Comparison of ENCODE assay signal across 1 cellular context in the genomic region with DNA sequence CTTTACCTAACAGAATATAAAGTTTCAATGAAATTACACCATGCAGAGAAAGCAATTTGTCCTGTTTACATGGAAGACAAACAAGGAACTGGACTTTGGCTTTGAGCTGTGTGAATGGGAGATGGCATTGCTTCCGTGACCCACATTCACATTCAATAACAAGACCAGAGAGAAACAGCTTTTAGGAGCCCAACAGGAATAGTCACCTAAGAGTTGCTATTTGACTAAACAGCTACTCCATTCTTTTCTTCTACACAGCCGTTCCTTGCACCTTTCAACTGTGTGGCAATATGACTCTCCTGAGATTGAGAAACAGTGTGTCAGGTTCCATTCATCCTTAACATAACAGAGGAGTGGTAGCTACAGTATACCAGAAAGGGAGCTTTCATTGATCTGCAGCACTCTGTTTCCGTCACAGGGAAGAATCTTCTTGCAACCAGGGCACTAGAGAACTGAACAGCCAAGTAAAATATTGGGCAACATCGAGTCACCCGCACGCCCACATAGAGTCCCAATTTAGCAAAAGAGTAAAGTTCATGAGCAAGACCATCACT.
TF ChIP-seq lines count a peak whose summit lies in the region.

No MANE protein-coding gene starts in this region.

TF ChIP-seq in HepG2, 621 proteins besides CTCF, POLR2A, EP300 and RAD21 (continued from another document and continues in another):
- TF ChIP-seq, protein P1, sequence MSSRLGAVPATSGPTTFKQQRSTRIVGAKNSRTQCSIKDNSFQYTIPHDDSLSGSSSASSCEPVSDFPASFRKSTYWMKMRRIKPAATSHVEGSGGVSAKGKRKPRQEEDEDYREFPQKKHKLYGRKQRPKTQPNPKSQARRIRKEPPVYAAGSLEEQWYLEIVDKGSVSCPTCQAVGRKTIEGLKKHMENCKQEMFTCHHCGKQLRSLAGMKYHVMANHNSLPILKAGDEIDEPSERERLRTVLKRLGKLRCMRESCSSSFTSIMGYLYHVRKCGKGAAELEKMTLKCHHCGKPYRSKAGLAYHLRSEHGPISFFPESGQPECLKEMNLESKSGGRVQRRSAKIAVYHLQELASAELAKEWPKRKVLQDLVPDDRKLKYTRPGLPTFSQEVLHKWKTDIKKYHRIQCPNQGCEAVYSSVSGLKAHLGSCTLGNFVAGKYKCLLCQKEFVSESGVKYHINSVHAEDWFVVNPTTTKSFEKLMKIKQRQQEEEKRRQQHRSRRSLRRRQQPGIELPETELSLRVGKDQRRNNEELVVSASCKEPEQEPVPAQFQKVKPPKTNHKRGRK (CRISPR knock-in tag; IDR thresholded peaks at IDR 0.05): no peak
- TF ChIP-seq ZNF205 (CRISPR knock-in tag; IDR thresholded peaks at IDR 0.05): no peak
- TF ChIP-seq, protein P2, sequence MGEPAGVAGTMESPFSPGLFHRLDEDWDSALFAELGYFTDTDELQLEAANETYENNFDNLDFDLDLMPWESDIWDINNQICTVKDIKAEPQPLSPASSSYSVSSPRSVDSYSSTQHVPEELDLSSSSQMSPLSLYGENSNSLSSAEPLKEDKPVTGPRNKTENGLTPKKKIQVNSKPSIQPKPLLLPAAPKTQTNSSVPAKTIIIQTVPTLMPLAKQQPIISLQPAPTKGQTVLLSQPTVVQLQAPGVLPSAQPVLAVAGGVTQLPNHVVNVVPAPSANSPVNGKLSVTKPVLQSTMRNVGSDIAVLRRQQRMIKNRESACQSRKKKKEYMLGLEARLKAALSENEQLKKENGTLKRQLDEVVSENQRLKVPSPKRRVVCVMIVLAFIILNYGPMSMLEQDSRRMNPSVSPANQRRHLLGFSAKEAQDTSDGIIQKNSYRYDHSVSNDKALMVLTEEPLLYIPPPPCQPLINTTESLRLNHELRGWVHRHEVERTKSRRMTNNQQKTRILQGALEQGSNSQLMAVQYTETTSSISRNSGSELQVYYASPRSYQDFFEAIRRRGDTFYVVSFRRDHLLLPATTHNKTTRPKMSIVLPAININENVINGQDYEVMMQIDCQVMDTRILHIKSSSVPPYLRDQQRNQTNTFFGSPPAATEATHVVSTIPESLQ (CRISPR knock-in tag; conservative IDR thresholded peaks at IDR 0.05): no peak
- TF ChIP-seq ZNF644 (CRISPR knock-in tag; IDR thresholded peaks at IDR 0.05; ENCODE audit: low read depth): peak; percentile 82
- TF ChIP-seq ELF3 (CRISPR knock-in tag; IDR thresholded peaks at IDR 0.05): peak; percentile 88
- peak; percentile 74 for TF ChIP-seq POGZ (CRISPR knock-in tag; IDR thresholded peaks at IDR 0.05)
- peak; percentile 70; the same call in 1 of the 2 replicates for TF ChIP-seq ZNF292 (CRISPR knock-in tag; IDR thresholded peaks at IDR 0.05; ENCODE audit: borderline replicate concordance, low read depth)
- TF ChIP-seq ZNF317 (CRISPR knock-in tag; IDR thresholded peaks at IDR 0.05): peak; percentile 73; the same call in 1 of the 2 replicates
- no peak for TF ChIP-seq ZNF367 (CRISPR knock-in tag; IDR thresholded peaks at IDR 0.05; ENCODE audit: borderline replicate concordance)
- TF ChIP-seq, protein P3, sequence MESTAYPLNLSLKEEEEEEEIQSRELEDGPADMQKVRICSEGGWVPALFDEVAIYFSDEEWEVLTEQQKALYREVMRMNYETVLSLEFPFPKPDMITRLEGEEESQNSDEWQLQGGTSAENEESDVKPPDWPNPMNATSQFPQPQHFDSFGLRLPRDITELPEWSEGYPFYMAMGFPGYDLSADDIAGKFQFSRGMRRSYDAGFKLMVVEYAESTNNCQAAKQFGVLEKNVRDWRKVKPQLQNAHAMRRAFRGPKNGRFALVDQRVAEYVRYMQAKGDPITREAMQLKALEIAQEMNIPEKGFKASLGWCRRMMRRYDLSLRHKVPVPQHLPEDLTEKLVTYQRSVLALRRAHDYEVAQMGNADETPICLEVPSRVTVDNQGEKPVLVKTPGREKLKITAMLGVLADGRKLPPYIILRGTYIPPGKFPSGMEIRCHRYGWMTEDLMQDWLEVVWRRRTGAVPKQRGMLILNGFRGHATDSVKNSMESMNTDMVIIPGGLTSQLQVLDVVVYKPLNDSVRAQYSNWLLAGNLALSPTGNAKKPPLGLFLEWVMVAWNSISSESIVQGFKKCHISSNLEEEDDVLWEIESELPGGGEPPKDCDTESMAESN (CRISPR knock-in tag; conservative IDR thresholded peaks at IDR 0.05): peak; percentile 82
- TF ChIP-seq ZNF605 (CRISPR knock-in tag; IDR thresholded peaks at IDR 0.05): 0 out of 2 replicates have a peak, but pooled peaks have one; percentile 41
- 0 out of 2 replicates have a peak, but pooled peaks have one; percentile 30 for TF ChIP-seq ZNF501 (CRISPR knock-in tag; IDR thresholded peaks at IDR 0.05)
- peak; percentile 80 for TF ChIP-seq NCOR1 (IDR thresholded peaks at IDR 0.05; ENCODE audit: borderline replicate concordance, low read length)
- peak; percentile 85 for TF ChIP-seq HNF4A (CRISPR knock-in tag; IDR thresholded peaks at IDR 0.05)
- TF ChIP-seq NPAS2 (CRISPR knock-in tag; IDR thresholded peaks at IDR 0.05; ENCODE audit: borderline replicate concordance): no peak
- no peak for TF ChIP-seq CREB1 (IDR thresholded peaks at IDR 0.05)
- peak; percentile 21; the same call in 1 of the 2 replicates for TF ChIP-seq CREB1 (CRISPR knock-in tag; IDR thresholded peaks at IDR 0.05)
- TF ChIP-seq SAFB2 (CRISPR knock-in tag; IDR thresholded peaks at IDR 0.05; ENCODE audit: borderline replicate concordance, low read depth): no peak
- TF ChIP-seq, protein P4, sequence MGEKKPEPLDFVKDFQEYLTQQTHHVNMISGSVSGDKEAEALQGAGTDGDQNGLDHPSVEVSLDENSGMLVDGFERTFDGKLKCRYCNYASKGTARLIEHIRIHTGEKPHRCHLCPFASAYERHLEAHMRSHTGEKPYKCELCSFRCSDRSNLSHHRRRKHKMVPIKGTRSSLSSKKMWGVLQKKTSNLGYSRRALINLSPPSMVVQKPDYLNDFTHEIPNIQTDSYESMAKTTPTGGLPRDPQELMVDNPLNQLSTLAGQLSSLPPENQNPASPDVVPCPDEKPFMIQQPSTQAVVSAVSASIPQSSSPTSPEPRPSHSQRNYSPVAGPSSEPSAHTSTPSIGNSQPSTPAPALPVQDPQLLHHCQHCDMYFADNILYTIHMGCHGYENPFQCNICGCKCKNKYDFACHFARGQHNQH (CRISPR knock-in tag; IDR thresholded peaks at IDR 0.05): 0 out of 2 replicates have a peak, but pooled peaks have one; percentile 29
- TF ChIP-seq SOX13 (IDR thresholded peaks at IDR 0.05): no peak
- TF ChIP-seq SOX13 (CRISPR knock-in tag; conservative IDR thresholded peaks at IDR 0.05 in 1 of 2, IDR thresholded peaks at IDR 0.05 in 1 of 2): 0 out of 4 replicates have a peak, but pooled peaks of 1 of the 2 experiments have one; percentile 43
- TF ChIP-seq, protein P5, sequence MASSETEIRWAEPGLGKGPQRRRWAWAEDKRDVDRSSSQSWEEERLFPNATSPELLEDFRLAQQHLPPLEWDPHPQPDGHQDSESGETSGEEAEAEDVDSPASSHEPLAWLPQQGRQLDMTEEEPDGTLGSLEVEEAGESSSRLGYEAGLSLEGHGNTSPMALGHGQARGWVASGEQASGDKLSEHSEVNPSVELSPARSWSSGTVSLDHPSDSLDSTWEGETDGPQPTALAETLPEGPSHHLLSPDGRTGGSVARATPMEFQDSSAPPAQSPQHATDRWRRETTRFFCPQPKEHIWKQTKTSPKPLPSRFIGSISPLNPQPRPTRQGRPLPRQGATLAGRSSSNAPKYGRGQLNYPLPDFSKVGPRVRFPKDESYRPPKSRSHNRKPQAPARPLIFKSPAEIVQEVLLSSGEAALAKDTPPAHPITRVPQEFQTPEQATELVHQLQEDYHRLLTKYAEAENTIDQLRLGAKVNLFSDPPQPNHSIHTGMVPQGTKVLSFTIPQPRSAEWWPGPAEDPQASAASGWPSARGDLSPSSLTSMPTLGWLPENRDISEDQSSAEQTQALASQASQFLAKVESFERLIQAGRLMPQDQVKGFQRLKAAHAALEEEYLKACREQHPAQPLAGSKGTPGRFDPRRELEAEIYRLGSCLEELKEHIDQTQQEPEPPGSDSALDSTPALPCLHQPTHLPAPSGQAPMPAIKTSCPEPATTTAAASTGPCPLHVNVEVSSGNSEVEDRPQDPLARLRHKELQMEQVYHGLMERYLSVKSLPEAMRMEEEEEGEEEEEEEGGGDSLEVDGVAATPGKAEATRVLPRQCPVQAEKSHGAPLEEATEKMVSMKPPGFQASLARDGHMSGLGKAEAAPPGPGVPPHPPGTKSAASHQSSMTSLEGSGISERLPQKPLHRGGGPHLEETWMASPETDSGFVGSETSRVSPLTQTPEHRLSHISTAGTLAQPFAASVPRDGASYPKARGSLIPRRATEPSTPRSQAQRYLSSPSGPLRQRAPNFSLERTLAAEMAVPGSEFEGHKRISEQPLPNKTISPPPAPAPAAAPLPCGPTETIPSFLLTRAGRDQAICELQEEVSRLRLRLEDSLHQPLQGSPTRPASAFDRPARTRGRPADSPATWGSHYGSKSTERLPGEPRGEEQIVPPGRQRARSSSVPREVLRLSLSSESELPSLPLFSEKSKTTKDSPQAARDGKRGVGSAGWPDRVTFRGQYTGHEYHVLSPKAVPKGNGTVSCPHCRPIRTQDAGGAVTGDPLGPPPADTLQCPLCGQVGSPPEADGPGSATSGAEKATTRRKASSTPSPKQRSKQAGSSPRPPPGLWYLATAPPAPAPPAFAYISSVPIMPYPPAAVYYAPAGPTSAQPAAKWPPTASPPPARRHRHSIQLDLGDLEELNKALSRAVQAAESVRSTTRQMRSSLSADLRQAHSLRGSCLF (CRISPR knock-in tag; IDR thresholded peaks at IDR 0.05; ENCODE audit: borderline replicate concordance): no peak
- 0 out of 2 replicates have a peak, but pooled peaks have one; percentile 41 for TF ChIP-seq KLF12 (CRISPR knock-in tag; IDR thresholded peaks at IDR 0.05; ENCODE audit: borderline replicate concordance)
- TF ChIP-seq, protein P6, sequence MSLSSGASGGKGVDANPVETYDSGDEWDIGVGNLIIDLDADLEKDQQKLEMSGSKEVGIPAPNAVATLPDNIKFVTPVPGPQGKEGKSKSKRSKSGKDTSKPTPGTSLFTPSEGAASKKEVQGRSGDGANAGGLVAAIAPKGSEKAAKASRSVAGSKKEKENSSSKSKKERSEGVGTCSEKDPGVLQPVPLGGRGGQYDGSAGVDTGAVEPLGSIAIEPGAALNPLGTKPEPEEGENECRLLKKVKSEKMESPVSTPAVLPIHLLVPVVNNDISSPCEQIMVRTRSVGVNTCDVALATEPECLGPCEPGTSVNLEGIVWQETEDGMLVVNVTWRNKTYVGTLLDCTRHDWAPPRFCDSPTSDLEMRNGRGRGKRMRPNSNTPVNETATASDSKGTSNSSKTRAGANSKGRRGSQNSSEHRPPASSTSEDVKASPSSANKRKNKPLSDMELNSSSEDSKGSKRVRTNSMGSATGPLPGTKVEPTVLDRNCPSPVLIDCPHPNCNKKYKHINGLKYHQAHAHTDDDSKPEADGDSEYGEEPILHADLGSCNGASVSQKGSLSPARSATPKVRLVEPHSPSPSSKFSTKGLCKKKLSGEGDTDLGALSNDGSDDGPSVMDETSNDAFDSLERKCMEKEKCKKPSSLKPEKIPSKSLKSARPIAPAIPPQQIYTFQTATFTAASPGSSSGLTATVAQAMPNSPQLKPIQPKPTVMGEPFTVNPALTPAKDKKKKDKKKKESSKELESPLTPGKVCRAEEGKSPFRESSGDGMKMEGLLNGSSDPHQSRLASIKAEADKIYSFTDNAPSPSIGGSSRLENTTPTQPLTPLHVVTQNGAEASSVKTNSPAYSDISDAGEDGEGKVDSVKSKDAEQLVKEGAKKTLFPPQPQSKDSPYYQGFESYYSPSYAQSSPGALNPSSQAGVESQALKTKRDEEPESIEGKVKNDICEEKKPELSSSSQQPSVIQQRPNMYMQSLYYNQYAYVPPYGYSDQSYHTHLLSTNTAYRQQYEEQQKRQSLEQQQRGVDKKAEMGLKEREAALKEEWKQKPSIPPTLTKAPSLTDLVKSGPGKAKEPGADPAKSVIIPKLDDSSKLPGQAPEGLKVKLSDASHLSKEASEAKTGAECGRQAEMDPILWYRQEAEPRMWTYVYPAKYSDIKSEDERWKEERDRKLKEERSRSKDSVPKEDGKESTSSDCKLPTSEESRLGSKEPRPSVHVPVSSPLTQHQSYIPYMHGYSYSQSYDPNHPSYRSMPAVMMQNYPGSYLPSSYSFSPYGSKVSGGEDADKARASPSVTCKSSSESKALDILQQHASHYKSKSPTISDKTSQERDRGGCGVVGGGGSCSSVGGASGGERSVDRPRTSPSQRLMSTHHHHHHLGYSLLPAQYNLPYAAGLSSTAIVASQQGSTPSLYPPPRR (CRISPR knock-in tag; IDR thresholded peaks at IDR 0.05; ENCODE audit: borderline replicate concordance): peak; percentile 44; the same call in 1 of the 2 replicates
- TF ChIP-seq ZMYM3 (CRISPR knock-in tag; IDR thresholded peaks at IDR 0.05): peak; percentile 49; the same call in 1 of the 2 replicates
- TF ChIP-seq, protein P7, sequence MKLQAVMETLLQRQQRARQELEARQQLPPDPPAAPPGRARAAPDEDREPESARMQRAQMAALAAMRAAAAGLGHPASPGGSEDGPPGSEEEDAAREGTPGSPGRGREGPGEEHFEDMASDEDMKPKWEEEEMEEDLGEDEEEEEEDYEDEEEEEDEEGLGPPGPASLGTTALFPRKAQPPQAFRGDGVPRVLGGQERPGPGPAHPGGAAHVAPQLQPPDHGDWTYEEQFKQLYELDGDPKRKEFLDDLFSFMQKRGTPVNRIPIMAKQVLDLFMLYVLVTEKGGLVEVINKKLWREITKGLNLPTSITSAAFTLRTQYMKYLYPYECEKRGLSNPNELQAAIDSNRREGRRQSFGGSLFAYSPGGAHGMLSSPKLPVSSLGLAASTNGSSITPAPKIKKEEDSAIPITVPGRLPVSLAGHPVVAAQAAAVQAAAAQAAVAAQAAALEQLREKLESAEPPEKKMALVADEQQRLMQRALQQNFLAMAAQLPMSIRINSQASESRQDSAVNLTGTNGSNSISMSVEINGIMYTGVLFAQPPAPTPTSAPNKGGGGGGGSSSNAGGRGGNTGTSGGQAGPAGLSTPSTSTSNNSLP (IDR thresholded peaks at IDR 0.05; ENCODE audit: low read depth, low read length): peak; percentile 68; the same call in 1 of the 2 replicates
- 0 out of 2 replicates have a peak, but pooled peaks have one; percentile 42 for TF ChIP-seq RARA (CRISPR knock-in tag; IDR thresholded peaks at IDR 0.05)
- 0 out of 2 replicates have a peak, but pooled peaks have one; percentile 62 for TF ChIP-seq ZNF441 (CRISPR knock-in tag; IDR thresholded peaks at IDR 0.05; ENCODE audit: borderline replicate concordance)
- TF ChIP-seq ZNF30 (CRISPR knock-in tag; IDR thresholded peaks at IDR 0.05): no peak
- no peak for TF ChIP-seq KDM1A (CRISPR knock-in tag; IDR thresholded peaks at IDR 0.05)
- no peak for TF ChIP-seq ZNF382 (CRISPR knock-in tag; IDR thresholded peaks at IDR 0.05; ENCODE audit: borderline replicate concordance)
- peak; percentile 65; the same call in 1 of the 2 replicates for TF ChIP-seq FOXP1 (IDR thresholded peaks at IDR 0.05)
- TF ChIP-seq FOXP1 (CRISPR knock-in tag; IDR thresholded peaks at IDR 0.05): peak; percentile 84
